18 cellular contexts compared by ENCODE assay signal in genomic region chr2:67400560-67401464, GRCh38. TPM values are rescaled to one million over a fixed set of nuclear protein-coding genes. Genes with fewer than 3 reads are reported as not detected.
DNase-seq lines count a peak whose midpoint lies in the region; ATAC-seq and TF ChIP-seq lines count a peak whose summit lies in the region.
"Had no signal": no experiment of that assay in that cellular context is flagged by ENCODE, and none has a peak within 500 bp of the region (broad histone marks: within the 10 kb centered on the region; RNA-seq: fewer than 3 reads in every experiment).

No MANE protein-coding gene starts in this region.

- H2AFZ ChIP-seq in osteoblast (ENCODE audit: low read length) = no peak overlapping the region

- H4K20me1 ChIP-seq in osteoblast (ENCODE audit: insufficient read depth, low read length) = no peaks in the 10 kb centered on the region

- no peaks in the 10 kb centered on the region for H3K27me3 Mint-ChIP-seq in activated naive CD8-positive, alpha-beta T cell treated with anti-CD3 and anti-CD28 coated beads for 36 hours
- H3K27me3 Mint-ChIP-seq: central memory CD8-positive, alpha-beta T cell; stimulated activated naive CD8-positive, alpha-beta T cell treated with anti-CD3 and anti-CD28 coated beads, Interleukin-15, Interleukin-2, amounts not matched to agents 100 ng/mL and 50 ng/mL, for 24 hours had no signal

- H3K4me3 Mint-ChIP-seq in activated naive CD8-positive, alpha-beta T cell treated with anti-CD3 and anti-CD28 coated beads for 36 hours = no peak overlapping the region
- H3K4me3 Mint-ChIP-seq: CD14-positive monocyte; central memory CD8-positive, alpha-beta T cell; stimulated activated naive CD8-positive, alpha-beta T cell treated with anti-CD3 and anti-CD28 coated beads, Interleukin-15, Interleukin-2, amounts not matched to agents 100 ng/mL and 50 ng/mL, for 24 hours; T-helper 1 cell treated with Interleukin-12 subunit alpha and Interleukin-12 subunit beta and Interleukin-4 antibody, amounts not matched to agents 30 μg/mL and 1 μg/mL, for 36 hours had no signal

- H3K4me3 ChIP-seq in coronary artery = peak overlapping the region; percentile 7
- H3K4me3 ChIP-seq in osteoblast (ENCODE audit: insufficient read depth, low read length) = peak overlapping the region; percentile 20

- peaks cover 10% of the 10 kb centered on the region for H3K4me1 Mint-ChIP-seq in activated naive CD8-positive, alpha-beta T cell treated with anti-CD3 and anti-CD28 coated beads for 36 hours

- H3K79me2 ChIP-seq in osteoblast (ENCODE audit: insufficient read depth, low read length) = peaks cover 41% of the 10 kb centered on the region

- peak; percentile 56 for DNase-seq in EL
- peak; percentile 34 for DNase-seq in NCI-H69 (lab: John Stamatoyannopoulos, UW)
- DNase-seq in coronary artery (ENCODE audit: low spot score) = no peak
- peak; percentile 25 for DNase-seq in osteoblast (ENCODE audit: insufficient read length, low spot score, missing footprints)
- DNase-seq in activated CD8-positive, alpha-beta memory T cell treated with anti-CD3 and anti-CD28 coated beads, Interleukin-2, amount 50 U/mL, for 4 hours = no peak
- DNase-seq in activated naive CD8-positive, alpha-beta T cell treated with anti-CD3 and anti-CD28 coated beads for 36 hours = no peak
- no peak for DNase-seq in germinal center (ENCODE audit: low spot score)
- DNase-seq: activated CD4-positive, alpha-beta T cell treated with anti-CD3 and anti-CD28 coated beads, Interleukin-2, amount 50 U/mL, for 1 hour; activated gamma-delta T cell treated with Interleukin-2 at 50 U/mL for 16 hours; KBM-7; NCI-H2107; NK-92 treated with Interleukin-12 subunit alpha and Interleukin-12 subunit beta, amount 100 ng/mL, for 24 hours; stimulated activated CD4-positive, alpha-beta T cell treated with anti-CD3 and anti-CD28 coated beads, Interleukin-4, amount 100 ng/mL, for 4 hours had no signal

- peak overlapping the region in 1 of 2 donors; percentile 52 for H3K27ac ChIP-seq in coronary artery
- peak overlapping the region; percentile 89 for H3K27ac ChIP-seq in osteoblast (ENCODE audit: low read depth, low read length)

- TF ChIP-seq CTCF in coronary artery (IDR thresholded peaks at IDR 0.05) (no peak), osteoblast (IDR thresholded peaks at IDR 0.05; ENCODE audit: extremely low read depth, low read depth, low read length) (no peak)

- H3K4me1 ChIP-seq in osteoblast (ENCODE audit: insufficient read depth, low read length) = peaks cover 28% of the 10 kb centered on the region

- H3K36me3 Mint-ChIP-seq in activated naive CD8-positive, alpha-beta T cell treated with anti-CD3 and anti-CD28 coated beads for 36 hours = peaks cover 26% of the 10 kb centered on the region

- H3K9me3 Mint-ChIP-seq in activated naive CD8-positive, alpha-beta T cell treated with anti-CD3 and anti-CD28 coated beads for 36 hours = no peaks in the 10 kb centered on the region
- H3K9me3 Mint-ChIP-seq: CD14-positive monocyte; central memory CD8-positive, alpha-beta T cell; stimulated activated naive CD8-positive, alpha-beta T cell treated with anti-CD3 and anti-CD28 coated beads, Interleukin-15, Interleukin-2, amounts not matched to agents 100 ng/mL and 50 ng/mL, for 24 hours; T-helper 1 cell treated with Interleukin-12 subunit alpha and Interleukin-12 subunit beta and Interleukin-4 antibody, amounts not matched to agents 30 μg/mL and 1 μg/mL, for 36 hours had no signal

- H3K4me2 ChIP-seq in osteoblast (ENCODE audit: insufficient read depth, low read length) = peak overlapping the region; percentile 68

- no peaks in the 10 kb centered on the region for H3K27me3 ChIP-seq in osteoblast (ENCODE audit: insufficient read depth, low read length)

- no peak overlapping the region for H3K27ac Mint-ChIP-seq in activated naive CD8-positive, alpha-beta T cell treated with anti-CD3 and anti-CD28 coated beads for 36 hours
- H3K27ac Mint-ChIP-seq: CD14-positive monocyte; stimulated activated naive CD8-positive, alpha-beta T cell treated with anti-CD3 and anti-CD28 coated beads, Interleukin-15, Interleukin-2, amounts not matched to agents 100 ng/mL and 50 ng/mL, for 24 hours; T-helper 1 cell treated with Interleukin-12 subunit alpha and Interleukin-12 subunit beta and Interleukin-4 antibody, amounts not matched to agents 30 μg/mL and 1 μg/mL, for 36 hours had no signal

- H3K36me3 ChIP-seq in osteoblast (ENCODE audit: insufficient read depth, low read length) = peaks cover 27% of the 10 kb centered on the region

- no peak for ATAC-seq in HG03439 (IDR thresholded peaks at IDR 0.05; ENCODE audit: unreplicated experiment)

- no peaks in the 10 kb centered on the region for H3K9me3 ChIP-seq in osteoblast (ENCODE audit: low read depth, low read length)

RNA-seq across cellular contexts. Expression of gene ETAA1, which starts 3.7 kb away (rescaled TPM):
- total RNA-seq in osteoblast = 20.6 and 22.1 TPM in 2 replicates
- total RNA-seq in activated naive CD8-positive, alpha-beta T cell treated with anti-CD3 and anti-CD28 coated beads for 36 hours = 10 to 100 TPM; 12.3 to 13.1 TPM

Comparison
In these comparisons a context has a peak if more than half of its experiments do, and no peak if none do; other contexts are left out.
1. DNase-seq: peak in EL (single experiment), NCI-H69 (single experiment) and osteoblast (single experiment); none in coronary artery (single experiment), activated CD8-positive, alpha-beta memory T cell treated with anti-CD3 and anti-CD28 coated beads, Interleukin-2, amount 50 U/mL, for 4 hours (single experiment), activated naive CD8-positive, alpha-beta T cell treated with anti-CD3 and anti-CD28 coated beads for 36 hours (single experiment) and germinal center (single experiment).